Comparison of ENCODE assay signal across 9 cellular contexts in the genomic region with DNA sequence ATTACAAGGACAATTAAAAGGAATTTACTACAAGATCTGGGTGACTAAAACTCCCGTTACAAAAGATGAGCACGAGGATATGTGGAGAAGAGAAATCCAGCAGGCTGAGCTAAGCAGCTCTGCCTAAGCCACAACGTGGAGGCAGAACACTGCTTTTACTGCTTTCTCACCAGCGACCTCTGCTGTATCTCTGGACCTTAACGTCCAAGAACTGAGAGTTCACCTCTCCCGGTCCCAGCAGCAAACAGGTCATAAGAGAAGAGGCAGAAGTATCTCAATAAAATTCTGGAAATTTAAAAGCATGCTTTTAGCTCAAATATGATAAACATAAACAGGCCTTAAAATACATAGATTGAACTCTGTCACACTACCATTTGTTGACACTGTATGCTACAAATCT.
DNase-seq lines count a peak whose midpoint lies in the region; ATAC-seq, FAIRE-seq and TF ChIP-seq lines count a peak whose summit lies in the region.
"Had no signal": no experiment of that assay in that cellular context is flagged by ENCODE, and none has a peak within 500 bp of the region (broad histone marks: within the 10 kb centered on the region; RNA-seq: fewer than 3 reads in every experiment).

No MANE protein-coding gene starts in this region.

- H3K9me3 ChIP-seq in GM12878 (replicated peaks; ENCODE audit: control insufficient read depth, insufficient read depth, low read length): no peaks in the 10 kb centered on the region

- intact Hi-C loops in GM12878 (cut with micrococcal nuclease; ENCODE audit: unreplicated experiment): no loop called here
- intact Hi-C loops in lower leg skin (cut with DNase I; ENCODE audit: low total_unique reads): loop anchor here (5.0 kb wide), 1 partner anchor 1003 kb away; no protein-coding TSS in a partner anchor

- no peaks in the 10 kb centered on the region for H3K27me3 ChIP-seq in GM12878 (replicated peaks in 1 of 2; ENCODE audit: control insufficient read depth in 2 of 2, insufficient read depth in 2 of 2, low read length in 1 of 2)

- CTCF ChIA-PET in GM12878 (lab: Yijun Ruan, JAX): interaction anchor here (0.6 to 2.2 kb wide), 26 partner anchors 9 to 646 kb away, joined by 3 to 22 read pairs (median 4); no protein-coding TSS in a partner anchor

- H3K4me1 ChIP-seq in GM12878 (ENCODE audit: control insufficient read depth, insufficient read depth, low read length): no peaks in the 10 kb centered on the region

- H3K4me3 ChIP-seq in GM12878: no peak overlapping the region
- H3K4me3 ChIP-seq in lower leg skin (ENCODE audit: low read depth, poor library complexity, severe bottlenecking): no peak overlapping the region
- H3K4me3 ChIP-seq: PC-9 had no signal

- H4K20me1 ChIP-seq in GM12878 (ENCODE audit: control insufficient read depth, insufficient read depth): no peaks in the 10 kb centered on the region

- TF ChIP-seq RAD21 in GM12878 (IDR thresholded peaks at IDR 0.05; ENCODE audit: insufficient read depth, low read depth, low read length): peak; percentile 13; the same call in 1 of the 2 replicates

- POLR2A ChIA-PET in GM12878 (lab: Charles Lee): interaction anchor here (1.6 kb wide), 1 partner anchor 70 kb away, joined by 3 read pairs; no protein-coding TSS in a partner anchor

- RAD21 ChIA-PET in GM12878 (lab: Charles Lee; ENCODE audit: unreplicated experiment): interaction anchor here (0.8 to 2.0 kb wide), 12 partner anchors 11 to 245 kb away, joined by 3 to 11 read pairs (median 3); no protein-coding TSS in a partner anchor

- in situ Hi-C loops in G401 (cut with HindIII; ENCODE audit: low sequenced_read_pairs) (no loop called here), GM12878 (cut with MboI) (no loop called here)

- no peak overlapping the region for H3K27ac ChIP-seq in GM12878 (ENCODE audit: control insufficient read depth, insufficient read depth)
- H3K27ac ChIP-seq: PC-9 had no signal

- peak; percentile 14 to 56 (median 44); a peak in 3 of 6 replicates for TF ChIP-seq CTCF in GM12878 (IDR thresholded peaks at IDR 0.05 in 2 of 3, conservative IDR thresholded peaks at IDR 0.05 in 1 of 3; ENCODE audit: control insufficient read depth in 2 of 3, extremely low read depth in 1 of 3, insufficient read depth in 1 of 3, low read depth in 3 of 3, low read length in 3 of 3)
- no peak for TF ChIP-seq CTCF in lower leg skin (IDR thresholded peaks at IDR 0.05)

- peak; percentile 35 for FAIRE-seq in GM12878 (lab: Jason Lieb, UNC)
- FAIRE-seq in H54 (lab: Jason Lieb, UNC): no peak

- no peaks in the 10 kb centered on the region for H3K79me2 ChIP-seq in GM12878 (ENCODE audit: control insufficient read depth, insufficient read depth, low read length)

- 14% methylated on average over 6 of the region's 6 CpGs for WGBS in GM12878 (ENCODE audit: insufficient coverage, insufficient replicate concordance, low lambda C conversion rate, missing lambda C conversion rate)
- 42 to 44% methylated on average over 6 of the region's 6 CpGs for WGBS in lower leg skin, 2 donors

- TF ChIP-seq POLR2A in GM12878 (IDR thresholded peaks at IDR 0.05; ENCODE audit: low read depth, low read length) (no peak), lower leg skin (IDR thresholded peaks at IDR 0.05) (no peak), H54 (IDR thresholded peaks at IDR 0.05; ENCODE audit: low read depth, low read length) (no peak)

- no peaks in the 10 kb centered on the region for H3K36me3 ChIP-seq in GM12878 (ENCODE audit: control insufficient read depth in 2 of 2, insufficient read depth in 2 of 2, low read length in 1 of 2)

- no peak overlapping the region for H2AFZ ChIP-seq in GM12878 (ENCODE audit: control insufficient read depth, low read depth, low read length)
- H2AFZ ChIP-seq: PC-9 had no signal

- ATAC-seq in GM12878: peak; percentile 91
- ATAC-seq in GM19035 (IDR thresholded peaks at IDR 0.05; ENCODE audit: unreplicated experiment): no peak
- ATAC-seq in GM19452 (IDR thresholded peaks at IDR 0.05; ENCODE audit: unreplicated experiment): no peak

- SMC1A ChIA-PET in GM12878 (lab: Charles Lee; ENCODE audit: uncharacterized antibody, unreplicated experiment): interaction anchor here (0.7 to 2.0 kb wide), 22 partner anchors 10 to 307 kb away, joined by 3 to 11 read pairs (median 4); no protein-coding TSS in a partner anchor

- BruUV-seq in GM12878 (replicated peaks; lab: Mats Ljungman, UMichigan): no TSS peak

- H3K9ac ChIP-seq in GM12878 (ENCODE audit: control insufficient read depth, insufficient read depth, low read length): no peak overlapping the region

- TF ChIP-seq EP300 in GM12878 (IDR thresholded peaks at IDR 0.05; ENCODE audit: borderline replicate concordance in 1 of 2, control insufficient read depth in 1 of 2, low read depth in 2 of 2, low read length in 2 of 2): no peak

- peak; percentile 66 for DNase-seq in G401 (ENCODE audit: low spot score)
- DNase-seq in HT-29 (ENCODE audit: low spot score): peak; percentile 63
- DNase-seq in GM12878 (ENCODE audit: low read depth, low spot score): no peak
- DNase-seq in islet precursor cell: peak; percentile 81
- DNase-seq in lower leg skin (ENCODE audit: low spot score in 2 of 2): no peak
- DNase-seq in H54 (ENCODE audit: insufficient read length, low spot score): no peak

- no peak overlapping the region for H3K4me2 ChIP-seq in GM12878 (ENCODE audit: control insufficient read depth, insufficient read depth)
- H3K4me2 ChIP-seq: PC-9 had no signal

TF ChIP-seq in GM12878, 131 proteins besides CTCF, POLR2A, EP300 and RAD21:
- TF ChIP-seq JUNB (IDR thresholded peaks at IDR 0.05): no peak
- no peak for TF ChIP-seq KDM1A (IDR thresholded peaks at IDR 0.05; ENCODE audit: borderline replicate concordance)
- TF ChIP-seq SMC3 (IDR thresholded peaks at IDR 0.05; ENCODE audit: borderline replicate concordance, low read length): peak; percentile 18; the same call in 1 of the 2 replicates
TF ChIP-seq in GM12878: peak in this region for 1.

Comparison
In these comparisons a context has a peak if more than half of its experiments do, and no peak if none do; other contexts are left out.
1. DNase-seq: peak in G401 (single experiment), HT-29 (single experiment) and islet precursor cell (single experiment); none in GM12878 (single experiment), lower leg skin (0 of 2) and H54 (single experiment).
2. CTCF ChIP-seq: peak in GM12878 (3 of 3); none in lower leg skin (0 of 3).